13 cellular contexts compared by ENCODE assay signal in the genomic region with DNA sequence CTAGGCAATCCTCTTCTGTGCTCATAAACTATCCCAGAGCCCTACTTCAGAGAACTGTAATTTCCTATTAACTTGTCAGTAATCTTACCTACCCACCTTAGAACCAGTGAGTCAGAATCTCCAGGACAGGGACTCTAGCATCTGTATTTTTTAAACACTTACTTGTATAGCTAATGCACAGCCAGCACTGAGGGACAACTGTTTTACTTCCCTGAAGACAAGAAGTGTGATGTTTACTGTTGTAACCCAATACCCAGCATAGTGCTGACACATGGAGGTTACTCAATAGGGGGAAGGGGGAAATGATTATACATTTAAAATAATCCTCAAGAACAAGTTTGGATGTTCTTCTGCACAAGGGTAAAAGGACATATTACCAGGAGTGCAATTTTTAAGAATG.
DNase-seq lines count a peak whose midpoint lies in the region; ATAC-seq, FAIRE-seq and TF ChIP-seq lines count a peak whose summit lies in the region.
"Had no signal": no experiment of that assay in that cellular context is flagged by ENCODE, and none has a peak within 500 bp of the region (broad histone marks: within the 10 kb centered on the region; RNA-seq: fewer than 3 reads in every experiment).

No MANE protein-coding gene starts in this region.

- CTCF ChIA-PET in A549 (lab: Yijun Ruan, JAX), result no interaction called here

- TF ChIP-seq RAD21 in A549 (conservative IDR thresholded peaks at IDR 0.05 in 1 of 2, IDR thresholded peaks at IDR 0.05 in 1 of 2), result no peak

- POLR2A ChIA-PET in A549 (lab: Yijun Ruan, JAX), result no interaction called here

- H3K9ac ChIP-seq in MM.1S (ENCODE audit: low read length), result no peak overlapping the region

- FAIRE-seq in A549 (lab: Jason Lieb, UNC), result no peak
- FAIRE-seq in H54 (lab: Jason Lieb, UNC), result peak; percentile 69
- FAIRE-seq: colon, GM18507 had no signal

- H3K4me2 ChIP-seq in A549 (peak overlapping the region; percentile 34), MM.1S (ENCODE audit: low read depth, low read length) (no peak overlapping the region)

- H2AFZ ChIP-seq in MM.1S (ENCODE audit: low read length), result no peak overlapping the region

- TF ChIP-seq EP300 in A549 (IDR thresholded peaks at IDR 0.05) (no peak), suprapubic skin (IDR thresholded peaks at IDR 0.05) (no peak)

- peaks cover 23% of the 10 kb centered on the region for H3K4me1 ChIP-seq in A549
- no peaks in the 10 kb centered on the region for H3K4me1 ChIP-seq in MM.1S (ENCODE audit: low read length)
- H3K4me1 ChIP-seq in suprapubic skin, result no peaks in the 10 kb centered on the region

- TF ChIP-seq CTCF in A549 (IDR thresholded peaks at IDR 0.05), result no peak
- TF ChIP-seq CTCF in epithelial cell of esophagus (IDR thresholded peaks at IDR 0.05; ENCODE audit: insufficient read depth, low read depth, low read length, missing control alignments), result no peak
- TF ChIP-seq CTCF in MM.1S (IDR thresholded peaks at IDR 0.05; ENCODE audit: low read length), result no peak
- no peak for TF ChIP-seq CTCF in suprapubic skin (IDR thresholded peaks at IDR 0.05)

- no peaks in the 10 kb centered on the region for H4K20me1 ChIP-seq in MM.1S (ENCODE audit: insufficient read depth, low read length)

- H3K4me3 ChIP-seq in A549 (no peak overlapping the region), epithelial cell of esophagus (ENCODE audit: low read length) (no peak overlapping the region), MM.1S (ENCODE audit: low read length) (no peak overlapping the region), suprapubic skin (no peak overlapping the region)

- H3K9me3 ChIP-seq in A549 (no peaks in the 10 kb centered on the region), MM.1S (replicated peaks; ENCODE audit: insufficient read depth, low read length) (no peaks in the 10 kb centered on the region), suprapubic skin (no peaks in the 10 kb centered on the region)

- H3K9me2 ChIP-seq in MM.1S (replicated peaks; ENCODE audit: insufficient read depth, low read length), result no peaks in the 10 kb centered on the region

- H3F3A ChIP-seq in MM.1S (ENCODE audit: insufficient read depth, low read length), result no peaks in the 10 kb centered on the region

- H3K36me3 ChIP-seq in MM.1S (replicated peaks; ENCODE audit: insufficient read depth, low read length) (no peaks in the 10 kb centered on the region), suprapubic skin (no peaks in the 10 kb centered on the region)

- ATAC-seq in A549, result peak; percentile 59 to 67; a peak in 4 of 6 replicates

- H3K79me2 ChIP-seq in MM.1S (ENCODE audit: low read length), result no peaks in the 10 kb centered on the region

- H3K27ac ChIP-seq in A549, result peak overlapping the region in 1 of 2 experiments; percentile 6; a peak in 1 of 6 replicates
- no peak overlapping the region for H3K27ac ChIP-seq in MM.1S (ENCODE audit: low read length)
- H3K27ac ChIP-seq in suprapubic skin, result no peak overlapping the region

- no peak for TF ChIP-seq POLR2A in A549 (IDR thresholded peaks at IDR 0.05; ENCODE audit: low read length)
- TF ChIP-seq POLR2A in H54 (IDR thresholded peaks at IDR 0.05; ENCODE audit: low read depth, low read length), result no peak
- no peak for TF ChIP-seq POLR2A in suprapubic skin (IDR thresholded peaks at IDR 0.05)

- H3K27me3 ChIP-seq in MM.1S (replicated peaks; ENCODE audit: insufficient read depth, low read length), result no peaks in the 10 kb centered on the region
- H3K27me3 ChIP-seq in suprapubic skin, result no peaks in the 10 kb centered on the region

- peak in 1 of 2 experiments; percentile 36 for DNase-seq in A549 (ENCODE audit: low read depth in 1 of 2, low spot score in 1 of 2)
- no peak for DNase-seq in H54 (ENCODE audit: insufficient read length, low spot score)
- DNase-seq in NCI-H69 (lab: John Stamatoyannopoulos, UW), result peak; percentile 82
- peak; percentile 61 for DNase-seq in epithelial cell of esophagus (ENCODE audit: low read depth)
- DNase-seq in activated gamma-delta T cell (lab: John Stamatoyannopoulos, UW), result no peak
- no peak for DNase-seq in medulla oblongata (ENCODE audit: extremely low spot score)
- DNase-seq in MM.1S, result no peak
- no peak for DNase-seq in suprapubic skin (ENCODE audit: low spot score in 2 of 2)
- DNase-seq: activated T-cell treated with anti-CD3 and anti-CD28 coated beads, Interleukin-2, amount 50 U/mL, for 1 hour; hippocampal formation; NCI-H226 had no signal

TF ChIP-seq in A549, 52 proteins besides CTCF, POLR2A, EP300 and RAD21:
- no peak for TF ChIP-seq CBX2 (IDR thresholded peaks at IDR 0.05; ENCODE audit: borderline replicate concordance, low read depth)
- TF ChIP-seq CEBPB (IDR thresholded peaks at IDR 0.05), result peak in 1 of 2 experiments; percentile 34; a peak in 1 of 4 replicates

Comparison
In these comparisons a context has a peak if more than half of its experiments do, and no peak if none do; other contexts are left out.
1. DNase-seq: peak in NCI-H69 (single experiment) and epithelial cell of esophagus (single experiment); none in H54 (single experiment), activated gamma-delta T cell (single experiment), medulla oblongata (single experiment), MM.1S (single experiment) and suprapubic skin (0 of 2).